16 cellular contexts compared by ENCODE assay signal in the genomic region with DNA sequence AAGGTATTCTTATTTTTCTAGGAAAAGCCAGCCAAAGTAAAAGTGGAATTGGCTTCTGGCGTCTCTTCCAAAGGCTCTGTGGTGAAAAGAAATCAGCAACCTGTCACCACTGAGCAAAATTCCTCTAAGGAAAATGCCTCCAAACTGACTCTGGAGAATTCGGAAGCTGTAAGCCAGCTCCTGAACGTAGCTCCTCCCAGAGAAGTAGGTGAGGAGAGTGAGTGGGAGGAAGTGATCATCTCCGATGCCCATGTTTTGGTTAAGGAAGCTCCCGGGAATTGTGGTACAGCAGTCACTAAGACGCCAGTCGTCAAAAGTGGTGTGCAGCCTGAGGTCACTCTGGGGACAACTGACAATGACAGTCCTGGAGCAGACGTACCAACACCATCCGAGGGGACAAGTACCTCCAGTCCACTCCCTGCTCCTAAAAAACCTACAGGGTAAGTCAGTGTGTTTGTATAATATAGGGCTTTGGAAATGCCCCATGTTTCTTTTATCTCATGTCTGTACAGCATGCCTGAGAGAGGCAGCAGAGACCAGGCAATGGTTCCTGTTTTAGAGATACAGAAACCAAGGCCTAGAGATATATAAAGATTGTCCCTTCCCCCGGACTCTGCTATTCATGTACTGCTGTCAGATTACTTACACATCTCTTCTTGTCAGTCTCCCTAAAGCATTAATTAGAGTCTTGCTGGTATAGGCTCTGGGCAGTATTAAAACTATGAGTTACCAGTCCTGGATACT. TPM values are rescaled to one million over a fixed set of nuclear protein-coding genes. Genes with fewer than 3 reads are reported as not detected.
DNase-seq lines count a peak whose midpoint lies in the region; ATAC-seq and TF ChIP-seq lines count a peak whose summit lies in the region.
"Had no signal": no experiment of that assay in that cellular context is flagged by ENCODE, and none has a peak within 500 bp of the region (broad histone marks: within the 10 kb centered on the region; RNA-seq: fewer than 3 reads in every experiment).

No MANE protein-coding gene starts in this region.

- intact Hi-C loops in mammary epithelial cell (cut with micrococcal nuclease): loop anchor here (10.0 kb wide), 1 partner anchor 190 kb away; no protein-coding TSS in a partner anchor

- H3K4me2 ChIP-seq in SK-N-SH: no peak overlapping the region
- H3K4me2 ChIP-seq in mammary epithelial cell (ENCODE audit: insufficient read depth, low read depth, low read length): peak overlapping the region; percentile 44

- no TSS peak for BruUV-seq in mammary epithelial cell (replicated peaks; lab: Mats Ljungman, UMichigan)

- H3K79me2 ChIP-seq in SK-N-SH (ENCODE audit: insufficient read depth) (peaks cover 14% of the 10 kb centered on the region; the same call in 1 of the 2 replicates), mammary epithelial cell (ENCODE audit: insufficient read depth, low read length) (peaks cover 46% of the 10 kb centered on the region)

- POLR2A ChIA-PET in SK-N-SH (lab: Yijun Ruan, JAX): no interaction called here

- no peaks in the 10 kb centered on the region for H4K20me1 ChIP-seq in SK-N-SH (ENCODE audit: insufficient read depth)
- H4K20me1 ChIP-seq in mammary epithelial cell (ENCODE audit: insufficient read depth, low read length): no peaks in the 10 kb centered on the region

- dilution Hi-C loops in mammary epithelial cell (cut with HindIII; ENCODE audit: low sequenced_read_pairs): no loop called here

- H3K9ac ChIP-seq in SK-N-SH: no peak overlapping the region
- H3K9ac ChIP-seq in mammary epithelial cell (ENCODE audit: insufficient read depth, low read length): no peak overlapping the region

- TF ChIP-seq POLR2A in upper lobe of left lung (IDR thresholded peaks at IDR 0.05): no peak

- peaks cover 37% of the 10 kb centered on the region for H3F3A ChIP-seq in SK-N-SH (replicated peaks; ENCODE audit: insufficient read depth)

- no peaks in the 10 kb centered on the region for H3K9me3 ChIP-seq in SK-N-SH
- no peaks in the 10 kb centered on the region for H3K9me3 ChIP-seq in mammary epithelial cell (replicated peaks; ENCODE audit: insufficient read depth, low read length)
- no peaks in the 10 kb centered on the region for H3K9me3 ChIP-seq in upper lobe of left lung
- H3K9me3 ChIP-seq: Caco-2, left lung had no signal

- peak; percentile 38 for TF ChIP-seq RAD21 in SK-N-SH (IDR thresholded peaks at IDR 0.05; ENCODE audit: low read length)

- H2AFZ ChIP-seq in SK-N-SH (ENCODE audit: low read depth) (no peak overlapping the region), mammary epithelial cell (ENCODE audit: low read depth, low read length) (no peak overlapping the region)

- TF ChIP-seq CTCF in SK-N-SH (IDR thresholded peaks at IDR 0.05) (peak; percentile 39), mammary epithelial cell (conservative IDR thresholded peaks at IDR 0.05 in 1 of 2, IDR thresholded peaks at IDR 0.05 in 1 of 2; ENCODE audit: extremely low read depth in 1 of 2, insufficient read depth in 1 of 2, low read depth in 1 of 2, low read length in 2 of 2) (no peak), upper lobe of left lung (IDR thresholded peaks at IDR 0.05) (no peak)

- H3K27ac ChIP-seq in SK-N-SH (ENCODE audit: low read depth in 2 of 2, low read length in 1 of 2): peak overlapping the region in 1 of 2 experiments; percentile 94; a peak in 1 of 4 replicates
- peak overlapping the region; percentile 38 for H3K27ac ChIP-seq in mammary epithelial cell (ENCODE audit: insufficient read depth, low read depth, low read length)
- H3K27ac ChIP-seq in upper lobe of left lung: peak overlapping the region in 3 of 4 donors; percentile 45 to 51 (median 47)

- 92% methylated on average over 10 of the region's 10 CpGs for WGBS in SK-N-SH (ENCODE audit: low lambda C conversion rate)
- WGBS in mammary epithelial cell (ENCODE audit: low coverage, missing lambda C conversion rate): 16% methylated on average over 10 of the region's 10 CpGs
- WGBS in upper lobe of left lung, 2 donors: 61% methylated on average over 10 of the region's 10 CpGs

- CTCF ChIA-PET in SK-N-SH (lab: Yijun Ruan, JAX) (interaction anchor here (1.0 to 1.1 kb wide), 2 partner anchors 34 to 285 kb away, joined by 3 read pairs; no protein-coding TSS in a partner anchor), mammary epithelial cell (lab: Charles Lee; ENCODE audit: low non-redundant PET) (no interaction called here)

- H3K4me1 ChIP-seq in SK-N-SH (ENCODE audit: control insufficient read depth in 1 of 2, insufficient read depth in 2 of 2, low read depth in 1 of 2, low read length in 1 of 2) (peaks cover 0 to 39% of the 10 kb centered on the region in 2 experiments; a peak in 3 of 4 replicates), mammary epithelial cell (ENCODE audit: insufficient read depth, low read length) (peaks cover 53% of the 10 kb centered on the region), upper lobe of left lung (peaks cover 10 to 27% (median 14%) of the 10 kb centered on the region in 4 donors)

- H3K4me3 ChIP-seq in SK-N-SH (ENCODE audit: low read depth in 2 of 2, low read length in 1 of 2) (no peak overlapping the region), mammary epithelial cell (replicated peaks in 1 of 3; ENCODE audit: insufficient read depth in 1 of 3, low read depth in 2 of 3, low read length in 3 of 3) (no peak overlapping the region), upper lobe of left lung (no peak overlapping the region)
- H3K4me3 ChIP-seq: left lung, skin epidermis had no signal

- H3K36me3 ChIP-seq in SK-N-SH (replicated peaks in 1 of 2; ENCODE audit: control insufficient read depth in 1 of 2, insufficient read depth in 2 of 2, low read length in 1 of 2) (peaks cover 58 to 63% of the 10 kb centered on the region in 2 experiments), mammary epithelial cell (ENCODE audit: insufficient read depth, low read length) (peaks cover 21% of the 10 kb centered on the region), upper lobe of left lung (peaks cover 27 to 97% (median 65%) of the 10 kb centered on the region in 4 donors)

- in situ Hi-C loops in mammary epithelial cell (cut with MboI; ENCODE audit: low sequenced_read_pairs in 2 of 2): no loop called here

- no peaks in the 10 kb centered on the region for H3K9me2 ChIP-seq in SK-N-SH

- TF ChIP-seq EP300 in SK-N-SH (IDR thresholded peaks at IDR 0.05; ENCODE audit: borderline replicate concordance in 1 of 2, low read depth in 1 of 2, low read length in 1 of 2) (no peak), upper lobe of left lung (IDR thresholded peaks at IDR 0.05) (peak in 1 of 4 donors; percentile 10)

- H3K27me3 ChIP-seq in SK-N-SH (ENCODE audit: insufficient read depth): no peaks in the 10 kb centered on the region
- H3K27me3 ChIP-seq in mammary epithelial cell (ENCODE audit: insufficient read depth, low read length): no peaks in the 10 kb centered on the region
- H3K27me3 ChIP-seq in upper lobe of left lung: no peaks in the 10 kb centered on the region
- H3K27me3 ChIP-seq: left lung had no signal

- no peak for ATAC-seq in SK-N-SH treated with all-trans-retinoic acid at 6 μM for 48 hours
- no peak for ATAC-seq in upper lobe of left lung (ENCODE audit: low FRiP score in 2 of 2)
- no peak for ATAC-seq in GM21526 (IDR thresholded peaks at IDR 0.05; ENCODE audit: low FRiP score, unreplicated experiment)
- ATAC-seq: left lung, T-helper 17 cell had no signal

- no peak for DNase-seq in SK-N-SH
- DNase-seq in mammary epithelial cell: peak; percentile 24
- peak; percentile 19 for DNase-seq in kidney glomerular epithelial cell (lab: John Stamatoyannopoulos, UW)
- no peak for DNase-seq in upper lobe of left lung
- DNase-seq in AG20443 (ENCODE audit: low spot score): no peak
- DNase-seq in ecto neural progenitor cell (ENCODE audit: low spot score): no peak
- DNase-seq: 8988T; activated CD4-positive, alpha-beta T cell treated with anti-CD3 and anti-CD28 coated beads, Interleukin-2, amount 10 ng/mL, durations not matched to agents 24 days and 14 days; Caco-2; left lung; NCI-H345; substantia nigra; T-helper 17 cell had no signal

TF ChIP-seq in SK-N-SH, 30 proteins besides CTCF, POLR2A, EP300 and RAD21 (continues in another document):
- TF ChIP-seq RXRA (IDR thresholded peaks at IDR 0.05; ENCODE audit: borderline replicate concordance, low read depth): no peak
- TF ChIP-seq SMC3 (IDR thresholded peaks at IDR 0.05; ENCODE audit: low read depth, low read length): no peak
- no peak for TF ChIP-seq TAF1 (IDR thresholded peaks at IDR 0.05; ENCODE audit: borderline replicate concordance, low read depth, low read length)
- TF ChIP-seq SIN3A (IDR thresholded peaks at IDR 0.05; ENCODE audit: borderline replicate concordance, low read depth, low read length): no peak
- TF ChIP-seq MEF2A (IDR thresholded peaks at IDR 0.05; ENCODE audit: borderline replicate concordance, low read depth): no peak
- TF ChIP-seq RCOR1 (IDR thresholded peaks at IDR 0.05; ENCODE audit: low read length): no peak
- no peak for TF ChIP-seq MXI1 (IDR thresholded peaks at IDR 0.05; ENCODE audit: low read depth, low read length)
- TF ChIP-seq GATA2 (CRISPR knock-in tag; IDR thresholded peaks at IDR 0.05): no peak
- no peak for TF ChIP-seq NFIC (IDR thresholded peaks at IDR 0.05; ENCODE audit: borderline replicate concordance)

TF ChIP-seq in SK-N-SH treated with all-trans-retinoic acid at 6 μM for 48 hours, 23 proteins besides CTCF, POLR2A, EP300 and RAD21:
- TF ChIP-seq ARNTL (CRISPR knock-in tag; IDR thresholded peaks at IDR 0.05; ENCODE audit: borderline replicate concordance, low read depth) (no peak), TCF4 (CRISPR knock-in tag; IDR thresholded peaks at IDR 0.05; ENCODE audit: borderline replicate concordance) (no peak), ISL1 (CRISPR knock-in tag; IDR thresholded peaks at IDR 0.05) (no peak), ZFP3 (CRISPR knock-in tag; IDR thresholded peaks at IDR 0.05) (no peak), ZFP30 (CRISPR knock-in tag; IDR thresholded peaks at IDR 0.05) (no peak), GLIS3 (CRISPR knock-in tag; IDR thresholded peaks at IDR 0.05) (no peak), BACH2 (CRISPR knock-in tag; IDR thresholded peaks at IDR 0.05; ENCODE audit: borderline replicate concordance) (no peak), ZNF70 (CRISPR knock-in tag; IDR thresholded peaks at IDR 0.05) (no peak), CSDC2 (CRISPR knock-in tag; IDR thresholded peaks at IDR 0.05) (no peak), ZNF565 (CRISPR knock-in tag; conservative IDR thresholded peaks at IDR 0.05; ENCODE audit: low read depth) (no peak)

RNA-seq across cellular contexts. Expression of gene HMGXB3, which starts 23.9 kb away (rescaled TPM):
- polyA plus RNA-seq in SK-N-SH (2012; rRNA removed) (28.8 and 39.9 TPM in 2 replicates), mammary epithelial cell (35.5 TPM)
- polyA plus RNA-seq in SK-N-SH (2012; cell fraction: cytosol; rRNA removed): 21.3 and 23.0 TPM in 2 replicates
- polyA plus RNA-seq in SK-N-SH (2012; cell fraction: nucleus; rRNA removed): 80.4 and 109 TPM in 2 replicates
- total RNA-seq in mammary epithelial cell (10 to 100 TPM; 46.7 to 60.0 TPM), upper lobe of left lung (10 to 100 TPM; 29.6 to 71.2 (median 41.0) TPM)
- polyA minus RNA-seq in mammary epithelial cell: 88.9 TPM

RNA-seq across cellular contexts. Expression of gene TIGD6, which starts 24.0 kb away (rescaled TPM):
- 4.7 and 4.8 TPM in 2 replicates for polyA plus RNA-seq in SK-N-SH (2012; rRNA removed)
- polyA plus RNA-seq in SK-N-SH (2012; cell fraction: cytosol; rRNA removed): 4.2 and 4.7 TPM in 2 replicates
- 4.2 and 6.3 TPM in 2 replicates for polyA plus RNA-seq in SK-N-SH (2012; cell fraction: nucleus; rRNA removed)
- 1 to 10 TPM; 5.8 to 6.0 TPM for total RNA-seq in mammary epithelial cell
- polyA plus RNA-seq in mammary epithelial cell: 4.1 TPM
- polyA minus RNA-seq in mammary epithelial cell: 5.5 TPM
- total RNA-seq in upper lobe of left lung: 1 to 10 TPM; 2.2 to 6.3 (median 4.1) TPM

Comparison
In these comparisons a context has a peak if more than half of its experiments do, and no peak if none do; other contexts are left out.
1. DNase-seq: peak in mammary epithelial cell (single experiment) and kidney glomerular epithelial cell (single experiment); none in SK-N-SH (single experiment), upper lobe of left lung (0 of 2), AG20443 (single experiment) and ecto neural progenitor cell (single experiment).